In the genomic region with DNA sequence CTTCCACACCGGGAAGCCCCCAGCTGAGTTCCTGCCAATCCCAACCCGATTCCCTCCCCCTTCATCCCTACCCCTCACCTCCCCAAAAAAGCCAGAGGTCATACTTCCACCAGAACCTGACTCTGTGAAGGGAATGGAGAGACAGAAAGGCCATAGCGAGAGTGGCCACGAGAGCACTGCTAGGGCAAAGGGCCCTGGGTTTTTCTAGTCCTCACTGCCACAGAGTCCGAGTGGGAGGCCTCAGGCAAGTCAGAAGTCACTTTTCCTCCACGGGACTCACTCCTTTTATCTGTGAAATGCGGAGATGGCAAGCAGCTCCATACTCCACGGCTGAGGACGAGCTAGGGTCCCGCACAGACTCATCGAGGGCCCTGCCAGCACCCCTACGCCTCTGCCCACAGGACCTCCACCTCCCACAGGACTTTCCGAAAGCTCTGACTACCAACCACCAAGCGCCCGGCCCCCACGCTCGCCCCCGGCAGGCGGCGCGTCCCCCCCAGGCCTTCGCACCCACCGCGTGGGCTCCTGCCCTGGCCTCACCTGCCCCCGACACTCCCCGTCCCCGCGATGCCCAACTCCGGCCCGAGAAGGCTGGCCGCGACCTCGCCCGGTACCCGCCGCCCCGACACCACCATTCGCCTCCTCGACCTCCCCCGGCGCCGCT, we compare ENCODE assay signal across 8 cellular contexts. TPM values are rescaled to one million over a fixed set of nuclear protein-coding genes. Genes with fewer than 3 reads are reported as not detected.
A peak's percentile ranks its signal among the peaks of the same experiment; 100 is the strongest.
DNase-seq lines count a peak whose midpoint lies in the region; ATAC-seq and TF ChIP-seq lines count a peak whose summit lies in the region.

No MANE protein-coding gene starts in this region.

- peak overlapping the region; percentile 33; the same call in 1 of the 2 replicates for H3K27ac ChIP-seq in HCT116 (ENCODE audit: low read depth, low read length)
- H3K27ac ChIP-seq in OCI-LY3 (ENCODE audit: low read length) = peak overlapping the region; percentile 8; the same call in 1 of the 2 replicates
- H3K27ac ChIP-seq in foreskin keratinocyte = peak overlapping the region; percentile 9
- H3K27ac ChIP-seq in tibial nerve = peak overlapping the region; percentile 84 to 96 (median 92)

- H3K27ac Mint-ChIP-seq in osteocyte (ENCODE audit: unreplicated experiment) = peak overlapping the region; percentile 90

- ATAC-seq in HCT116 (peak; percentile 19), foreskin keratinocyte (peak; percentile 2), GM18520 (IDR thresholded peaks at IDR 0.05; ENCODE audit: unreplicated experiment) (no peak)

- CTCF ChIA-PET in HCT116 (lab: Charles Lee) = no interaction called here

- H3K36me3 ChIP-seq in ES-I3 (ENCODE audit: insufficient read depth, low read length) = no peaks in the 10 kb centered on the region
- H3K36me3 ChIP-seq in HCT116 (ENCODE audit: control insufficient read depth in 1 of 2, insufficient read depth in 2 of 2, low read length in 2 of 2) = no peaks in the 10 kb centered on the region
- peaks cover 19% of the 10 kb centered on the region for H3K36me3 ChIP-seq in OCI-LY3 (replicated peaks; ENCODE audit: low read depth, low read length)
- H3K36me3 ChIP-seq in tibial nerve = no peaks in the 10 kb centered on the region

- TF ChIP-seq RAD21 in HCT116 (IDR thresholded peaks at IDR 0.05; ENCODE audit: low read depth) = no peak

- peaks cover 4% of the 10 kb centered on the region for H3K36me3 Mint-ChIP-seq in osteocyte (ENCODE audit: unreplicated experiment)

- H3K4me3 Mint-ChIP-seq in osteocyte (ENCODE audit: unreplicated experiment) = peak overlapping the region; percentile 87

- POLR2A ChIA-PET in HCT116 (lab: Charles Lee) = no interaction called here

- H3K4me2 ChIP-seq in HCT116 (ENCODE audit: low read length) (peak overlapping the region; percentile 92), OCI-LY3 (ENCODE audit: low read length) (peak overlapping the region; percentile 92)

- no peak overlapping the region for H2AFZ ChIP-seq in HCT116 (ENCODE audit: low read depth, low read length, poor library complexity, severe bottlenecking)
- no peak overlapping the region for H2AFZ ChIP-seq in OCI-LY3 (ENCODE audit: low read depth, low read length)

- no peaks in the 10 kb centered on the region for H3K27me3 Mint-ChIP-seq in osteocyte (ENCODE audit: unreplicated experiment)

- peaks cover 3% of the 10 kb centered on the region; the same call in 1 of the 2 replicates for H4K20me1 ChIP-seq in HCT116 (ENCODE audit: insufficient read depth)
- H4K20me1 ChIP-seq in OCI-LY3 (ENCODE audit: insufficient read depth, low read length) = peaks cover 38% of the 10 kb centered on the region

- TF ChIP-seq POLR2A in HCT116 (IDR thresholded peaks at IDR 0.05; ENCODE audit: borderline replicate concordance, extremely low read depth, insufficient read depth, insufficient read length) = no peak
- TF ChIP-seq POLR2A in tibial nerve (IDR thresholded peaks at IDR 0.05) = peak in 1 of 2 donors; percentile 14

- DNase-seq in HCT116 (ENCODE audit: low read depth, low spot score) (no peak), foreskin keratinocyte (no peak), osteocyte (ENCODE audit: extremely low spot score, unreplicated experiment) (peak; percentile 84), tibial nerve (ENCODE audit: low spot score in 2 of 2) (no peak)
- peak; percentile 32 for DNase-seq in activated effector memory CD4-positive, alpha-beta T cell treated with Interleukin-2 at 50 U/mL for 16 hours

- 0 out of 6 replicates have a peak, but pooled peaks of 1 of the 3 experiments have one; percentile 11 for TF ChIP-seq CTCF in HCT116 (IDR thresholded peaks at IDR 0.05 in 2 of 3, conservative IDR thresholded peaks at IDR 0.05 in 1 of 3; ENCODE audit: borderline replicate concordance in 1 of 3, insufficient read depth in 1 of 3, low read depth in 2 of 3, low read length in 2 of 3)
- 0 out of 2 replicates have a peak, but pooled peaks have one; percentile 5 for TF ChIP-seq CTCF in OCI-LY3 (IDR thresholded peaks at IDR 0.05; ENCODE audit: low read depth, low read length)
- peak; percentile 22 for TF ChIP-seq CTCF in foreskin keratinocyte (conservative IDR thresholded peaks at IDR 0.05)
- TF ChIP-seq CTCF in osteocyte (IDR thresholded peaks at IDR 0.05) = peak; percentile 41
- TF ChIP-seq CTCF in tibial nerve (IDR thresholded peaks at IDR 0.05) = peak in 2 of 5 experiments; percentile 16 to 20

- WGBS in tibial nerve, 2 donors = 1% methylated on average over 13 to 27 of the region's 42 CpGs

- H3K79me2 ChIP-seq in HCT116 (ENCODE audit: insufficient read depth, low read length) (peaks cover 53% of the 10 kb centered on the region), OCI-LY3 (ENCODE audit: low read length) (peaks cover 56% of the 10 kb centered on the region)

- intact Hi-C loops in HCT116 (cut with micrococcal nuclease) = no loop called here

- H3K27me3 ChIP-seq in HCT116 (ENCODE audit: insufficient read depth, low read length) = no peaks in the 10 kb centered on the region
- H3K27me3 ChIP-seq in OCI-LY3 (ENCODE audit: low read depth, low read length) = no peaks in the 10 kb centered on the region
- no peaks in the 10 kb centered on the region for H3K27me3 ChIP-seq in foreskin keratinocyte
- H3K27me3 ChIP-seq in tibial nerve = no peaks in the 10 kb centered on the region

- H3K4me1 ChIP-seq in ES-I3 (ENCODE audit: insufficient read depth, low read length) (peaks cover 4% of the 10 kb centered on the region; the same call in 1 of the 2 replicates), HCT116 (ENCODE audit: control insufficient read depth in 1 of 2, insufficient read depth in 2 of 2, low read length in 2 of 2) (peaks cover 35 to 84% of the 10 kb centered on the region in 2 experiments), OCI-LY3 (ENCODE audit: low read length) (peaks cover 60% of the 10 kb centered on the region), foreskin keratinocyte (peaks cover 28% of the 10 kb centered on the region), tibial nerve (peaks cover 0 to 59% (median 18%) of the 10 kb centered on the region in 4 donors)

- no peaks in the 10 kb centered on the region for H3K9me3 ChIP-seq in ES-I3 (ENCODE audit: control insufficient read depth, insufficient read depth, low read length)
- no peaks in the 10 kb centered on the region for H3K9me3 ChIP-seq in HCT116 (ENCODE audit: control insufficient read depth in 1 of 2, insufficient read depth in 1 of 2, low read depth in 1 of 2, low read length in 2 of 2)
- H3K9me3 ChIP-seq in OCI-LY3 (ENCODE audit: insufficient read depth, low read length) = no peaks in the 10 kb centered on the region
- no peaks in the 10 kb centered on the region for H3K9me3 ChIP-seq in tibial nerve

- H3K9ac ChIP-seq in ES-I3 (ENCODE audit: low read depth, low read length) (peak overlapping the region; percentile 78), HCT116 (ENCODE audit: low read length) (peak overlapping the region; percentile 87), OCI-LY3 (ENCODE audit: low read length) (peak overlapping the region; percentile 90)

- peak in 1 of 2 donors; percentile 43 for TF ChIP-seq EP300 in tibial nerve (IDR thresholded peaks at IDR 0.05)

- peaks cover 53% of the 10 kb centered on the region for H3K4me1 Mint-ChIP-seq in osteocyte (ENCODE audit: unreplicated experiment)

- RAD21 ChIA-PET in HCT116 (lab: Charles Lee; ENCODE audit: low non-redundant PET in 1 of 2, low total read pairs in 2 of 2, uncharacterized antibody in 2 of 2, unreplicated experiment in 2 of 2) = no interaction called here

- no peaks in the 10 kb centered on the region for H3K9me3 Mint-ChIP-seq in osteocyte (ENCODE audit: unreplicated experiment)

- no TSS peak for BruUV-seq in HCT116 (replicated peaks; lab: Mats Ljungman, UMichigan)

- H3K4me3 ChIP-seq in HCT116 (replicated peaks in 1 of 2; ENCODE audit: low read depth in 1 of 2, low read length in 2 of 2) (peak overlapping the region; percentile 73 to 84), OCI-LY3 (ENCODE audit: low read length) (peak overlapping the region; percentile 95), tibial nerve (peak overlapping the region; percentile 81 to 93 (median 87))

- H3K9me2 ChIP-seq in HCT116 (ENCODE audit: insufficient read depth) = no peaks in the 10 kb centered on the region

TF ChIP-seq in HCT116, 20 proteins besides CTCF, POLR2A, EP300 and RAD21 (continues in another document):
- no peak for TF ChIP-seq ELF1 (IDR thresholded peaks at IDR 0.05; ENCODE audit: borderline replicate concordance, low read depth)
- no peak for TF ChIP-seq FOSL1 (IDR thresholded peaks at IDR 0.05; ENCODE audit: low read depth)
- TF ChIP-seq SIN3A (IDR thresholded peaks at IDR 0.05; ENCODE audit: low read depth) = no peak
- TF ChIP-seq CBX3 (IDR thresholded peaks at IDR 0.05; ENCODE audit: low read depth) = no peak
- TF ChIP-seq, protein P1, sequence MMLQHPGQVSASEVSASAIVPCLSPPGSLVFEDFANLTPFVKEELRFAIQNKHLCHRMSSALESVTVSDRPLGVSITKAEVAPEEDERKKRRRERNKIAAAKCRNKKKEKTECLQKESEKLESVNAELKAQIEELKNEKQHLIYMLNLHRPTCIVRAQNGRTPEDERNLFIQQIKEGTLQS (IDR thresholded peaks at IDR 0.05) = no peak
- TF ChIP-seq, protein P2, sequence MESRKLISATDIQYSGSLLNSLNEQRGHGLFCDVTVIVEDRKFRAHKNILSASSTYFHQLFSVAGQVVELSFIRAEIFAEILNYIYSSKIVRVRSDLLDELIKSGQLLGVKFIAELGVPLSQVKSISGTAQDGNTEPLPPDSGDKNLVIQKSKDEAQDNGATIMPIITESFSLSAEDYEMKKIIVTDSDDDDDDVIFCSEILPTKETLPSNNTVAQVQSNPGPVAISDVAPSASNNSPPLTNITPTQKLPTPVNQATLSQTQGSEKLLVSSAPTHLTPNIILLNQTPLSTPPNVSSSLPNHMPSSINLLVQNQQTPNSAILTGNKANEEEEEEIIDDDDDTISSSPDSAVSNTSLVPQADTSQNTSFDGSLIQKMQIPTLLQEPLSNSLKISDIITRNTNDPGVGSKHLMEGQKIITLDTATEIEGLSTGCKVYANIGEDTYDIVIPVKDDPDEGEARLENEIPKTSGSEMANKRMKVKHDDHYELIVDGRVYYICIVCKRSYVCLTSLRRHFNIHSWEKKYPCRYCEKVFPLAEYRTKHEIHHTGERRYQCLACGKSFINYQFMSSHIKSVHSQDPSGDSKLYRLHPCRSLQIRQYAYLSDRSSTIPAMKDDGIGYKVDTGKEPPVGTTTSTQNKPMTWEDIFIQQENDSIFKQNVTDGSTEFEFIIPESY (IDR thresholded peaks at IDR 0.05; ENCODE audit: extremely low read depth, insufficient replicate concordance, low read length) = no peak
- TF ChIP-seq JUND (IDR thresholded peaks at IDR 0.05) = no peak
- no peak for TF ChIP-seq CEBPB (IDR thresholded peaks at IDR 0.05; ENCODE audit: low read depth)
- TF ChIP-seq, protein P3, sequence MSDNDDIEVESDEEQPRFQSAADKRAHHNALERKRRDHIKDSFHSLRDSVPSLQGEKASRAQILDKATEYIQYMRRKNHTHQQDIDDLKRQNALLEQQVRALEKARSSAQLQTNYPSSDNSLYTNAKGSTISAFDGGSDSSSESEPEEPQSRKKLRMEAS (IDR thresholded peaks at IDR 0.05) = no peak
- TF ChIP-seq ZFX (IDR thresholded peaks at IDR 0.05) = no peak

RNA-seq across cellular contexts. Expression of a gene that starts 0.8 kb away (rescaled TPM):
- total RNA-seq in HCT116 (2021; ENCODE audit: unreplicated experiment) = 139 TPM
- polyA plus RNA-seq in HCT116 (2012) = 30.0 and 37.4 TPM in 2 replicates
- total RNA-seq in foreskin keratinocyte = 94.0 and 96.8 TPM in 2 replicates
- polyA plus RNA-seq in foreskin keratinocyte = 9.8 and 12.0 TPM in 2 replicates
- 59.7 and 63.1 TPM in 2 replicates for total RNA-seq in osteocyte
- total RNA-seq in tibial nerve = 100 to 1,000 TPM in 2 of 4 donors, 10 to 100 TPM in 2; 84.6 to 106 (median 101) TPM

Comparison
In these comparisons a context has a peak if more than half of its experiments do, and no peak if none do; other contexts are left out.
1. DNase-seq: peak in activated effector memory CD4-positive, alpha-beta T cell treated with Interleukin-2 at 50 U/mL for 16 hours (single experiment) and osteocyte (single experiment); none in HCT116 (single experiment), foreskin keratinocyte (0 of 2) and tibial nerve (0 of 2).
2. H3K27ac ChIP-seq: peak in every context shown above with its lines; median percentile 92 in tibial nerve; 33 in HCT116; 9 in foreskin keratinocyte; 8 in OCI-LY3.
3. Peak in every context shown above with its lines, with median percentiles within 50 percentile points of each other: H3K9ac ChIP-seq and H3K4me3 ChIP-seq.